ENCODE assay signal across 17 cellular contexts in genomic region chr2:27667439-27667838, GRCh38.
"Had no signal": no experiment of that assay in that cellular context is flagged by ENCODE, and none has a peak within 500 bp of the region (broad histone marks: within the 10 kb centered on the region; RNA-seq: fewer than 3 reads in every experiment).

No MANE protein-coding gene starts in this region.

- H3K9me3 Mint-ChIP-seq: activated B cell treated with CpG ODN at 0.5 μM for 24 hours; activated T-cell treated with anti-CD3 and anti-CD28 coated beads, Interleukin-2, amount 50 U/mL, for 72 hours; natural killer cell had no signal

- H3K27me3 Mint-ChIP-seq: activated B cell treated with CpG ODN at 0.5 μM for 24 hours had no signal

- H3K27ac Mint-ChIP-seq: activated B cell treated with CpG ODN at 0.5 μM for 24 hours; activated T-cell treated with anti-CD3 and anti-CD28 coated beads, Interleukin-2, amount 50 U/mL, for 72 hours; natural killer cell had no signal

- ATAC-seq: activated T-cell treated with anti-CD3 and anti-CD28 coated beads, Interleukin-2, amount 50 U/mL, for 72 hours; gastroesophageal sphincter; left lung; mucosa of descending colon; natural killer cell; psoas muscle; right lobe of liver had no signal

- H3K4me3 Mint-ChIP-seq: activated B cell treated with CpG ODN at 0.5 μM for 24 hours; activated T-cell treated with anti-CD3 and anti-CD28 coated beads, Interleukin-2, amount 50 U/mL, for 72 hours; natural killer cell had no signal

- FAIRE-seq: astrocyte, keratinocyte had no signal

- DNase-seq: activated B cell treated with CpG ODN at 0.5 μM for 24 hours; activated CD4-positive, alpha-beta T cell treated with anti-CD3 and anti-CD28 coated beads, Interleukin-2, amount 50 U/mL, for 1 hour; activated naive CD4-positive, alpha-beta T cell; activated T-cell treated with anti-CD3 and anti-CD28 coated beads, Interleukin-2, amount 50 U/mL, for 72 hours; effector CD4-positive, alpha-beta T cell; left lung; mucosa of descending colon; natural killer cell; psoas muscle; right lobe of liver; stimulated activated CD4-positive, alpha-beta T cell treated with anti-CD3 and anti-CD28 coated beads, Interleukin-2, amount 100 ng/mL, for 24 hours; stimulated activated naive CD4-positive, alpha-beta T cell treated with Interleukin-2 at 50 U/mL for 16 hours; T-helper 1 cell; trophoblast cell had no signal
